In genomic region chr3:83230376-83230775, GRCh38 we compare ENCODE assay signal across 22 cellular contexts.
"Had no signal": no experiment of that assay in that cellular context is flagged by ENCODE, and none has a peak within 500 bp of the region (broad histone marks: within the 10 kb centered on the region; RNA-seq: fewer than 3 reads in every experiment).

No MANE protein-coding gene starts in this region.

- H3K27ac ChIP-seq: coronary artery, dorsolateral prefrontal cortex, esophagus muscularis mucosa, foreskin keratinocyte, gastroesophageal sphincter, heart left ventricle, hepatocyte, left lung, lower lobe of right lung had no signal

- H3K4me1 ChIP-seq: esophagus muscularis mucosa, foreskin keratinocyte, gastroesophageal sphincter, heart left ventricle, left lung, lower lobe of right lung had no signal

- ATAC-seq: foreskin keratinocyte, gastroesophageal sphincter, heart left ventricle, left cardiac atrium, left lung, left ventricle myocardium superior, lower lobe of right lung, mucosa of descending colon had no signal

- H2AFZ ChIP-seq: hepatocyte had no signal

- H3K9me3 ChIP-seq: esophagus muscularis mucosa, gastroesophageal sphincter, heart left ventricle, left lung, lower lobe of right lung had no signal

- H3K4me2 ChIP-seq: hepatocyte had no signal

- H3K79me2 ChIP-seq: hepatocyte had no signal

- H3K36me3 ChIP-seq: esophagus muscularis mucosa, gastroesophageal sphincter, heart left ventricle, left lung, lower lobe of right lung had no signal

- DNase-seq: dermis blood vessel endothelial cell; dorsolateral prefrontal cortex; effector CD4-positive, alpha-beta T cell; effector memory CD4-positive, alpha-beta T cell; foreskin keratinocyte; heart left ventricle; hypothalamus; immature natural killer cell; islet precursor cell; kidney; kidney glomerular epithelial cell; left cardiac atrium; left lung; left ventricle myocardium superior; lower lobe of right lung; mesenchymal stem cell; mucosa of descending colon; naive B cell had no signal

- H3K27me3 ChIP-seq: dorsolateral prefrontal cortex, esophagus muscularis mucosa, foreskin keratinocyte, gastroesophageal sphincter, heart left ventricle, hepatocyte, left lung had no signal

- H3K4me3 ChIP-seq: coronary artery, dorsolateral prefrontal cortex, esophagus muscularis mucosa, gastroesophageal sphincter, heart left ventricle, hepatocyte, left lung, lower lobe of right lung, mucosa of descending colon had no signal
